Comparison of ENCODE assay signal across 8 cellular contexts in the genomic region with DNA sequence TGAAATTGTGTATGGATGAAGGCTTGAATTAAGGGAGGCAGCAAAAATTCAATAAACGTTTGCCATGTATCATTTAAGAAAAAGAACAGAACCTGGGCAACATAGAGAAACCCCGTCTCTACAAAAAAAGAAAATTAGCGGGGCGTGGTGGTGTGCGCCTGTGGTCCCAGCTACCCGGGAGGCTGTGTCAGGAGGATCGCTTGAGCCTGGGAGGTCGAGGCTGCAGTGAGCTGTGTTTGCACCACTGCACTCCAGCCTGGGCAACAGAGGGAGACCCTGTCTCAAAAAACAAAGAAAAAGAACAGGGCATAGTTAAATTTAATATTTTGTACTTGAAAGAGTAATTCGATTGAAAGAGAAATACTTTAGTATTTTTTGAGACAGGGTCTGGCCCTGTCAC. TPM values are rescaled to one million over a fixed set of nuclear protein-coding genes. Genes with fewer than 3 reads are reported as not detected.
DNase-seq lines count a peak whose midpoint lies in the region; ATAC-seq and TF ChIP-seq lines count a peak whose summit lies in the region.

No MANE protein-coding gene starts in this region.

- H3K27me3 ChIP-seq in SJCRH30 (no peaks in the 10 kb centered on the region), fibroblast of lung (ENCODE audit: control insufficient read depth, insufficient read depth, low read length) (no peaks in the 10 kb centered on the region)

- H3K4me1 ChIP-seq in SJCRH30 (peaks cover 3% of the 10 kb centered on the region; the same call in 1 of the 2 replicates), fibroblast of lung (ENCODE audit: control insufficient read depth, extremely low read depth, insufficient read depth, low read length) (peaks cover 6% of the 10 kb centered on the region)

- no peak for ATAC-seq in GM21526 (IDR thresholded peaks at IDR 0.05; ENCODE audit: low FRiP score, unreplicated experiment)
- no peak for ATAC-seq in GM19328 (IDR thresholded peaks at IDR 0.05; ENCODE audit: unreplicated experiment)

- TF ChIP-seq CTCF in fibroblast of lung (conservative IDR thresholded peaks at IDR 0.05 in 1 of 2, IDR thresholded peaks at IDR 0.05 in 1 of 2; ENCODE audit: low read depth in 1 of 2, low read length in 2 of 2): no peak
- TF ChIP-seq CTCF in retinal pigment epithelial cell (conservative IDR thresholded peaks at IDR 0.05; ENCODE audit: low read depth, low read length): no peak

- no peak for DNase-seq in SJCRH30
- DNase-seq in fibroblast of lung (ENCODE audit: low read depth in 2 of 2): no peak
- no peak for DNase-seq in retinal pigment epithelial cell (ENCODE audit: low read depth)
- no peak for DNase-seq in hepatic stellate cell (ENCODE audit: low spot score)
- no peak for DNase-seq in HPDE6-E6E7 (ENCODE audit: extremely low spot score)

- H3K4me2 ChIP-seq in fibroblast of lung (ENCODE audit: extremely low read depth, insufficient read depth, low read length): peak overlapping the region; percentile 77

- H3K9ac ChIP-seq in fibroblast of lung (ENCODE audit: insufficient read depth, low read length): peak overlapping the region; percentile 80

- H3K27ac ChIP-seq in SJCRH30 (no peak overlapping the region), fibroblast of lung (ENCODE audit: insufficient read depth, low read length) (peak overlapping the region; percentile 85)

- no peaks in the 10 kb centered on the region for H3K9me3 ChIP-seq in SJCRH30 (replicated peaks)
- no peaks in the 10 kb centered on the region for H3K9me3 ChIP-seq in fibroblast of lung (ENCODE audit: control insufficient read depth, insufficient read depth, low read depth, low read length)

- no peaks in the 10 kb centered on the region for H4K20me1 ChIP-seq in fibroblast of lung (ENCODE audit: control insufficient read depth, extremely low read depth, insufficient read depth, low read length)

- no peak overlapping the region for H2AFZ ChIP-seq in fibroblast of lung (ENCODE audit: low read length)

- peaks cover 60% of the 10 kb centered on the region for H3K79me2 ChIP-seq in fibroblast of lung (ENCODE audit: control insufficient read depth, insufficient read depth, low read length)

- H3K36me3 ChIP-seq in SJCRH30 (peaks cover 38% of the 10 kb centered on the region), fibroblast of lung (ENCODE audit: control insufficient read depth, insufficient read depth, low read length) (peaks cover 3% of the 10 kb centered on the region)

- H3K4me3 ChIP-seq in GM08714 (ENCODE audit: low read length) (peak overlapping the region; percentile 92), SJCRH30 (peak overlapping the region; percentile 99), fibroblast of lung (replicated peaks in 1 of 4; ENCODE audit: control extremely low read depth in 1 of 4, insufficient read depth in 1 of 4, low read depth in 3 of 4, low read length in 4 of 4) (peak overlapping the region; percentile 68 to 98 (median 86)), retinal pigment epithelial cell (ENCODE audit: low read length) (peak overlapping the region; percentile 97)

RNA-seq across cellular contexts. Expression of gene UBA2, which starts 1.4 kb away (rescaled TPM):
- total RNA-seq in SJCRH30 (2014; rRNA removed; shearing (Covaris generic)): 257 and 282 TPM in 2 replicates
- total RNA-seq in fibroblast of lung: 114 and 147 TPM in 2 replicates
- polyA plus RNA-seq in fibroblast of lung: 104 and 105 TPM in 2 replicates
- polyA plus RNA-seq in fibroblast of lung (2012): 82.5 and 95.6 TPM in 2 replicates
- polyA minus RNA-seq in fibroblast of lung (ENCODE audit: low replicate concordance): 47.0 and 69.3 TPM in 2 replicates

RNA-seq across cellular contexts. Expression of gene PDCD2L, which starts 25.4 kb away (rescaled TPM):
- total RNA-seq in SJCRH30 (2014; rRNA removed; shearing (Covaris generic)): 15.7 and 17.2 TPM in 2 replicates
- total RNA-seq in fibroblast of lung: 11.6 and 12.2 TPM in 2 replicates
- polyA plus RNA-seq in fibroblast of lung: 8.9 and 14.7 TPM in 2 replicates
- 8.3 and 10.3 TPM in 2 replicates for polyA plus RNA-seq in fibroblast of lung (2012)
- polyA minus RNA-seq in fibroblast of lung (ENCODE audit: low replicate concordance): 13.1 and 17.0 TPM in 2 replicates

RNA-seq across cellular contexts. Expression of gene WTIP, which starts 52.0 kb away (rescaled TPM):
- total RNA-seq in SJCRH30 (2014; rRNA removed; shearing (Covaris generic)): 15.3 and 15.9 TPM in 2 replicates
- 38.5 and 49.0 TPM in 2 replicates for total RNA-seq in fibroblast of lung
- polyA plus RNA-seq in fibroblast of lung: 18.4 and 20.9 TPM in 2 replicates
- polyA plus RNA-seq in fibroblast of lung (2012): 24.7 and 31.9 TPM in 2 replicates
- 59.9 and 75.6 TPM in 2 replicates for polyA minus RNA-seq in fibroblast of lung (ENCODE audit: low replicate concordance)
